Comparison of ENCODE assay signal across 23 cellular contexts in genomic region chr6:52584203-52584602, GRCh38. TPM values are rescaled to one million over a fixed set of nuclear protein-coding genes. Genes with fewer than 3 reads are reported as not detected.
A peak's percentile ranks its signal among the peaks of the same experiment; 100 is the strongest.
DNase-seq lines count a peak whose midpoint lies in the region; TF ChIP-seq lines count a peak whose summit lies in the region.
"Had no signal": no experiment of that assay in that cellular context is flagged by ENCODE, and none has a peak within 500 bp of the region (broad histone marks: within the 10 kb centered on the region; RNA-seq: fewer than 3 reads in every experiment).

No MANE protein-coding gene starts in this region.

- DNase-seq in MM.1S (peak; percentile 47), endodermal cell (peak; percentile 18), LoVo (ENCODE audit: low spot score) (no peak), NCI-H2227 treated with DMSO at 0.1 percent for 48 hours (lab: John Stamatoyannopoulos, UW) (no peak)
- DNase-seq: 8988T; ACHN; BE2C; C1 segment of cervical spinal cord; CD4-positive, alpha-beta memory T cell; CD4-positive, CD25-positive, alpha-beta regulatory T cell; CD8-positive, alpha-beta memory T cell; COR-L47; DMS 273 treated with DMSO at 0.1 percent for 48 hours; DMS153; DMS53; DMS79; DND-41; EL; GDM1 had no signal

- no peaks in the 10 kb centered on the region for H3K9me2 ChIP-seq in MM.1S (replicated peaks; ENCODE audit: insufficient read depth, low read length)

- H3K9ac ChIP-seq in MM.1S (ENCODE audit: low read length) (no peak overlapping the region), endodermal cell (ENCODE audit: extremely low read depth, low read length, poor library complexity, severe bottlenecking) (no peak overlapping the region)
- H3K9ac ChIP-seq: BLaER1 had no signal

- no peaks in the 10 kb centered on the region for H4K20me1 ChIP-seq in MM.1S (ENCODE audit: insufficient read depth, low read length)
- H4K20me1 ChIP-seq: BLaER1 had no signal

- no peaks in the 10 kb centered on the region for H3K79me2 ChIP-seq in MM.1S (ENCODE audit: low read length)

- no peak for TF ChIP-seq CTCF in HEK293 (tag by site-specific recombination; IDR thresholded peaks at IDR 0.05)
- no peak for TF ChIP-seq CTCF in MM.1S (IDR thresholded peaks at IDR 0.05; ENCODE audit: low read length)
- no peak for TF ChIP-seq CTCF in endodermal cell (conservative IDR thresholded peaks at IDR 0.05)

- H3K4me1 ChIP-seq in HEK293 (ENCODE audit: control insufficient read depth, insufficient read depth, low read length): no peaks in the 10 kb centered on the region
- H3K4me1 ChIP-seq in MM.1S (ENCODE audit: low read length): peaks cover 9% of the 10 kb centered on the region
- peaks cover 10% of the 10 kb centered on the region for H3K4me1 ChIP-seq in endodermal cell (ENCODE audit: control insufficient read depth, insufficient read depth, low read length)
- H3K4me1 ChIP-seq: BLaER1 had no signal

- CTCF ChIA-PET in HEK293 (lab: Yijun Ruan, JAX): interaction anchor here (0.6 to 10.2 kb wide), 3 partner anchors 13 to 175 kb away, joined by 3 to 95 read pairs (median 3); no protein-coding TSS in a partner anchor

- H3K4me3 ChIP-seq in HEK293 (ENCODE audit: low read depth, low read length) (no peak overlapping the region), MM.1S (ENCODE audit: low read length) (no peak overlapping the region), endodermal cell (ENCODE audit: low read length) (no peak overlapping the region)
- H3K4me3 ChIP-seq: BLaER1, GM12878 had no signal

- H3K4me2 ChIP-seq in MM.1S (ENCODE audit: low read depth, low read length): no peak overlapping the region
- H3K4me2 ChIP-seq: BLaER1 had no signal

- no peak overlapping the region for H2AFZ ChIP-seq in MM.1S (ENCODE audit: low read length)

- H3K4me3 Mint-ChIP-seq in endodermal cell: no peak overlapping the region
- H3K4me3 Mint-ChIP-seq: CD14-positive monocyte; CD4-positive, alpha-beta memory T cell; CD4-positive, CD25-positive, alpha-beta regulatory T cell; CD8-positive, alpha-beta memory T cell had no signal

- no peaks in the 10 kb centered on the region for H3K9me3 ChIP-seq in HEK293 (ENCODE audit: control insufficient read depth, insufficient read depth, low read depth, low read length)
- no peaks in the 10 kb centered on the region for H3K9me3 ChIP-seq in MM.1S (replicated peaks; ENCODE audit: insufficient read depth, low read length)
- peaks cover 11% of the 10 kb centered on the region for H3K9me3 ChIP-seq in endodermal cell (ENCODE audit: control insufficient read depth, low read length)
- H3K9me3 ChIP-seq: BE2C had no signal

- no peaks in the 10 kb centered on the region for H3K27me3 ChIP-seq in MM.1S (replicated peaks; ENCODE audit: insufficient read depth, low read length)
- H3K27me3 ChIP-seq in endodermal cell (ENCODE audit: control insufficient read depth, insufficient read depth, low read length, poor library complexity, severe bottlenecking): no peaks in the 10 kb centered on the region
- H3K27me3 ChIP-seq: BE2C, BLaER1 had no signal

- 86 to 96% methylated on average over 1 to 3 of the region's 3 CpGs for WGBS in endodermal cell (ENCODE audit: insufficient coverage in 1 of 2, insufficient read length in 1 of 2), 2 experiments

- H3K27ac ChIP-seq in HEK293 (ENCODE audit: extremely low read depth, low read depth, low read length): no peak overlapping the region
- H3K27ac ChIP-seq in MM.1S (ENCODE audit: low read length): no peak overlapping the region; the same call in 1 of the 2 replicates
- H3K27ac ChIP-seq in endodermal cell (ENCODE audit: low read depth, low read length): no peak overlapping the region
- H3K27ac ChIP-seq: BLaER1 had no signal

- H3K36me3 Mint-ChIP-seq in endodermal cell (ENCODE audit: low read depth): peaks cover 11% of the 10 kb centered on the region

- H3K36me3 ChIP-seq in HEK293 (ENCODE audit: control insufficient read depth in 2 of 2, insufficient read depth in 1 of 2, low read length in 2 of 2) (peaks cover 0 to 10% of the 10 kb centered on the region in 2 experiments; a peak in 2 of 3 replicates), MM.1S (replicated peaks; ENCODE audit: insufficient read depth, low read length) (no peaks in the 10 kb centered on the region), endodermal cell (ENCODE audit: control insufficient read depth, insufficient read depth, low read length) (peaks cover 4% of the 10 kb centered on the region)
- H3K36me3 ChIP-seq: BE2C had no signal

- no peak overlapping the region for H3K27ac Mint-ChIP-seq in endodermal cell
- H3K27ac Mint-ChIP-seq: CD14-positive monocyte; CD4-positive, alpha-beta memory T cell; CD4-positive, CD25-positive, alpha-beta regulatory T cell; CD8-positive, alpha-beta memory T cell had no signal

- H3K9me3 Mint-ChIP-seq in endodermal cell: peaks cover 1% of the 10 kb centered on the region
- H3K9me3 Mint-ChIP-seq: CD14-positive monocyte; CD8-positive, alpha-beta memory T cell had no signal

- H3K27me3 Mint-ChIP-seq in endodermal cell (ENCODE audit: insufficient read depth): no peaks in the 10 kb centered on the region
- H3K27me3 Mint-ChIP-seq: CD4-positive, CD25-positive, alpha-beta regulatory T cell; CD8-positive, alpha-beta memory T cell had no signal

- H3F3A ChIP-seq in MM.1S (ENCODE audit: insufficient read depth, low read length): no peaks in the 10 kb centered on the region

- POLR2A ChIA-PET in HEK293 (lab: Yijun Ruan, JAX): no interaction called here

- H3K4me1 Mint-ChIP-seq in endodermal cell: peaks cover 18% of the 10 kb centered on the region
- H3K4me1 Mint-ChIP-seq: CD8-positive, alpha-beta memory T cell had no signal

TF ChIP-seq in HEK293, 187 proteins besides CTCF, POLR2A, EP300 and RAD21:
- TF ChIP-seq, protein P1, sequence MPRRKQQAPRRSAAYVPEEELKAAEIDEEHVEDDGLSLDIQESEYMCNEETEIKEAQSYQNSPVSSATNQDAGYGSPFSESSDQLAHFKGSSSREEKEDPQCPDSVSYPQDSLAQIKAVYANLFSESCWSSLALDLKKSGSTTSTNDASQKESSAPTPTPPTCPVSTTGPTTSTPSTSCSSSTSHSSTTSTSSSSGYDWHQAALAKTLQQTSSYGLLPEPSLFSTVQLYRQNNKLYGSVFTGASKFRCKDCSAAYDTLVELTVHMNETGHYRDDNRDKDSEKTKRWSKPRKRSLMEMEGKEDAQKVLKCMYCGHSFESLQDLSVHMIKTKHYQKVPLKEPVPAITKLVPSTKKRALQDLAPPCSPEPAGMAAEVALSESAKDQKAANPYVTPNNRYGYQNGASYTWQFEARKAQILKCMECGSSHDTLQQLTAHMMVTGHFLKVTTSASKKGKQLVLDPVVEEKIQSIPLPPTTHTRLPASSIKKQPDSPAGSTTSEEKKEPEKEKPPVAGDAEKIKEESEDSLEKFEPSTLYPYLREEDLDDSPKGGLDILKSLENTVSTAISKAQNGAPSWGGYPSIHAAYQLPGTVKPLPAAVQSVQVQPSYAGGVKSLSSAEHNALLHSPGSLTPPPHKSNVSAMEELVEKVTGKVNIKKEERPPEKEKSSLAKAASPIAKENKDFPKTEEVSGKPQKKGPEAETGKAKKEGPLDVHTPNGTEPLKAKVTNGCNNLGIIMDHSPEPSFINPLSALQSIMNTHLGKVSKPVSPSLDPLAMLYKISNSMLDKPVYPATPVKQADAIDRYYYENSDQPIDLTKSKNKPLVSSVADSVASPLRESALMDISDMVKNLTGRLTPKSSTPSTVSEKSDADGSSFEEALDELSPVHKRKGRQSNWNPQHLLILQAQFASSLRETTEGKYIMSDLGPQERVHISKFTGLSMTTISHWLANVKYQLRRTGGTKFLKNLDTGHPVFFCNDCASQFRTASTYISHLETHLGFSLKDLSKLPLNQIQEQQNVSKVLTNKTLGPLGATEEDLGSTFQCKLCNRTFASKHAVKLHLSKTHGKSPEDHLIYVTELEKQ (tag by site-specific recombination; IDR thresholded peaks at IDR 0.05; ENCODE audit: borderline replicate concordance): no peak
- TF ChIP-seq ZNF16 (tag by site-specific recombination; IDR thresholded peaks at IDR 0.05; ENCODE audit: low read depth): no peak
- TF ChIP-seq, protein P2, sequence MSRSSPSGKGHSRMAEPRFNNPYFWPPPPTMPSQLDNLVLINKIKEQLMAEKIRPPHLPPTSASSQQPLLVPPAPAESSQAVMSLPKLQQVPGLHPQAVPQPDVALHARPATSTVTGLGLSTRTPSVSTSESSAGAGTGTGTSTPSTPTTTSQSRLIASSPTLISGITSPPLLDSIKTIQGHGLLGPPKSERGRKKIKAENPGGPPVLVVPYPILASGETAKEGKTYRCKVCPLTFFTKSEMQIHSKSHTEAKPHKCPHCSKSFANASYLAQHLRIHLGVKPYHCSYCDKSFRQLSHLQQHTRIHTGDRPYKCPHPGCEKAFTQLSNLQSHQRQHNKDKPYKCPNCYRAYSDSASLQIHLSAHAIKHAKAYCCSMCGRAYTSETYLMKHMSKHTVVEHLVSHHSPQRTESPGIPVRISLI (tag by site-specific recombination; IDR thresholded peaks at IDR 0.05): peak; percentile 83

RNA-seq across cellular contexts. Expression of gene TRAM2, which starts 7.3 kb away (rescaled TPM):
- total RNA-seq in endodermal cell: 10 to 100 TPM; 16.9 to 20.5 TPM
- 13.4 TPM for polyA plus RNA-seq in endodermal cell (2013, experiment 1 of 2)
- polyA plus RNA-seq in endodermal cell (2013, experiment 2 of 2): 13.2 TPM

Comparison
In these comparisons a context has a peak if more than half of its experiments do, and no peak if none do; other contexts are left out.
1. DNase-seq: peak in MM.1S (single experiment) and endodermal cell (single experiment); none in LoVo (single experiment) and NCI-H2227 treated with DMSO at 0.1 percent for 48 hours (single experiment).